Comparison of ENCODE assay signal across 8 cellular contexts in genomic region chr14:99320105-99320572, GRCh38. TPM values are rescaled to one million over a fixed set of nuclear protein-coding genes. Genes with fewer than 3 reads are reported as not detected.
DNase-seq lines count a peak whose midpoint lies in the region; ATAC-seq and TF ChIP-seq lines count a peak whose summit lies in the region.

No MANE protein-coding gene starts in this region.

- intact Hi-C loops in esophagus muscularis mucosa (cut with DNase I), result no loop called here

- H3K4me3 ChIP-seq in AG09309 (ENCODE audit: control insufficient read depth, low read depth, low read length) (no peak overlapping the region), esophagus muscularis mucosa (no peak overlapping the region), trophoblast cell (ENCODE audit: low read depth, low read length) (no peak overlapping the region)

- H3K27me3 ChIP-seq in esophagus muscularis mucosa (peaks cover 0 to 65% (median 0%) of the 10 kb centered on the region in 4 donors), trophoblast cell (ENCODE audit: insufficient read depth, low read length) (no peaks in the 10 kb centered on the region)

- no peaks in the 10 kb centered on the region for H3K79me1 ChIP-seq in trophoblast cell (ENCODE audit: low read length)

- H3K23ac ChIP-seq in trophoblast cell (ENCODE audit: low read length), result no peak overlapping the region

- no peak overlapping the region for H3K9ac ChIP-seq in trophoblast cell (ENCODE audit: low read length)

- H3K4me1 Mint-ChIP-seq in activated CD8-positive, alpha-beta memory T cell treated with anti-CD3 and anti-CD28 coated beads, Interleukin-2, amount 10 ng/mL, durations not matched to agents 7 days and 5 days, result peaks cover 20% of the 10 kb centered on the region

- no peak for TF ChIP-seq POLR2A in esophagus muscularis mucosa (IDR thresholded peaks at IDR 0.05; ENCODE audit: low read depth)

- H4K12ac ChIP-seq in trophoblast cell (ENCODE audit: low read depth, low read length), result no peak overlapping the region

- no peak overlapping the region for H4K8ac ChIP-seq in trophoblast cell (ENCODE audit: low read depth, low read length)

- no peak overlapping the region for H2BK12ac ChIP-seq in trophoblast cell (ENCODE audit: low read length)

- ATAC-seq in GM18868 (IDR thresholded peaks at IDR 0.05; ENCODE audit: unreplicated experiment), result peak; percentile 88
- ATAC-seq in HG03378 (IDR thresholded peaks at IDR 0.05; ENCODE audit: unreplicated experiment), result peak; percentile 72
- ATAC-seq in activated CD8-positive, alpha-beta memory T cell treated with anti-CD3 and anti-CD28 coated beads, Interleukin-2, amount 10 ng/mL, durations not matched to agents 7 days and 5 days, result peak; percentile 86

- H3K4me1 ChIP-seq in esophagus muscularis mucosa, result peaks cover 0 to 7% (median 0%) of the 10 kb centered on the region in 4 donors
- H3K4me1 ChIP-seq in trophoblast cell (ENCODE audit: control insufficient read depth in 1 of 2, insufficient read depth in 2 of 2, low read length in 2 of 2), result peaks cover 6 to 9% of the 10 kb centered on the region in 2 experiments

- no peak overlapping the region for H3K18ac ChIP-seq in trophoblast cell (ENCODE audit: low read length)

- no peaks in the 10 kb centered on the region for H3K9me3 Mint-ChIP-seq in activated CD8-positive, alpha-beta memory T cell treated with anti-CD3 and anti-CD28 coated beads, Interleukin-2, amount 10 ng/mL, durations not matched to agents 7 days and 5 days (ENCODE audit: low read depth)

- TF ChIP-seq CTCF in AG09309 (IDR thresholded peaks at IDR 0.05; ENCODE audit: control insufficient read depth, insufficient read depth, low read depth, low read length, missing control alignments) (peak; percentile 82), esophagus muscularis mucosa (IDR thresholded peaks at IDR 0.05) (peak; percentile 23 to 56 (median 38))

- H3K4me3 Mint-ChIP-seq in activated CD8-positive, alpha-beta memory T cell treated with anti-CD3 and anti-CD28 coated beads, Interleukin-2, amount 10 ng/mL, durations not matched to agents 7 days and 5 days, result no peak overlapping the region

- H3K4me2 ChIP-seq in trophoblast cell (ENCODE audit: low read length), result no peak overlapping the region

- H3K4ac ChIP-seq in trophoblast cell (ENCODE audit: low read depth, low read length), result no peak overlapping the region

- 24% methylated on average over 12 of the region's 23 CpGs for WGBS in esophagus muscularis mucosa
- WGBS in trophoblast cell (ENCODE audit: extremely low coverage, insufficient coverage, insufficient read length), result no CpG with 5 or more reads among the region's 23 CpGs

- no peak overlapping the region for H3K14ac ChIP-seq in trophoblast cell (ENCODE audit: low read length)

- CTCF ChIA-PET in activated CD8-positive, alpha-beta memory T cell treated with anti-CD3 and anti-CD28 coated beads, Interleukin-2, amount 10 ng/mL, durations not matched to agents 7 days and 5 days (lab: Charles Lee), result interaction anchor here (0.5 to 3.5 kb wide), 29 partner anchors 9 to 612 kb away, joined by 3 to 56 read pairs (median 4); no protein-coding TSS in a partner anchor

- no peak overlapping the region for H3K27ac ChIP-seq in esophagus muscularis mucosa (replicated peaks in 1 of 4)
- no peak overlapping the region for H3K27ac ChIP-seq in trophoblast cell (ENCODE audit: low read depth, low read length)

- H2BK5ac ChIP-seq in trophoblast cell (ENCODE audit: low read depth, low read length, poor library complexity), result no peak overlapping the region

- H3K36me3 Mint-ChIP-seq in activated CD8-positive, alpha-beta memory T cell treated with anti-CD3 and anti-CD28 coated beads, Interleukin-2, amount 10 ng/mL, durations not matched to agents 7 days and 5 days, result no peaks in the 10 kb centered on the region

- DNase-seq in AG09309 (ENCODE audit: low read depth), result no peak
- DNase-seq in NCI-H748 treated with DMSO at 0.1 percent for 48 hours (lab: John Stamatoyannopoulos, UW), result peak; percentile 56
- peak; percentile 85 for DNase-seq in activated CD8-positive, alpha-beta memory T cell treated with anti-CD3 and anti-CD28 coated beads, Interleukin-2, amount 10 ng/mL, durations not matched to agents 7 days and 5 days
- DNase-seq in esophagus muscularis mucosa (ENCODE audit: extremely low spot score), result peak; percentile 84
- peak; percentile 30 to 70 for DNase-seq in trophoblast cell
- DNase-seq in cerebellum (ENCODE audit: low spot score), result no peak

- H3K9me3 ChIP-seq in esophagus muscularis mucosa (no peaks in the 10 kb centered on the region), trophoblast cell (ENCODE audit: insufficient read depth, low read depth, low read length) (peaks cover 4% of the 10 kb centered on the region)

- H3K27ac Mint-ChIP-seq in activated CD8-positive, alpha-beta memory T cell treated with anti-CD3 and anti-CD28 coated beads, Interleukin-2, amount 10 ng/mL, durations not matched to agents 7 days and 5 days, result no peak overlapping the region

- H3K27me3 Mint-ChIP-seq in activated CD8-positive, alpha-beta memory T cell treated with anti-CD3 and anti-CD28 coated beads, Interleukin-2, amount 10 ng/mL, durations not matched to agents 7 days and 5 days, result peaks cover 3% of the 10 kb centered on the region

- H2AFZ ChIP-seq in trophoblast cell (ENCODE audit: insufficient read depth, low read length, poor library complexity), result no peak overlapping the region

- H3K36me3 ChIP-seq in esophagus muscularis mucosa (no peaks in the 10 kb centered on the region), trophoblast cell (ENCODE audit: control insufficient read depth in 1 of 2, insufficient read depth in 2 of 2, low read length in 2 of 2) (no peaks in the 10 kb centered on the region)

- no peak overlapping the region for H2BK120ac ChIP-seq in trophoblast cell (ENCODE audit: insufficient read depth, low read length, poor library complexity)

- TF ChIP-seq EP300 in esophagus muscularis mucosa (IDR thresholded peaks at IDR 0.05), result no peak

- H4K91ac ChIP-seq in trophoblast cell (ENCODE audit: low read depth, low read length), result no peak overlapping the region

- H2AK5ac ChIP-seq in trophoblast cell (ENCODE audit: low read length), result no peak overlapping the region

- no peaks in the 10 kb centered on the region for H3K79me2 ChIP-seq in trophoblast cell (ENCODE audit: control insufficient read depth, insufficient read depth, low read length, poor library complexity)

RNA-seq across cellular contexts. Expression of gene BCL11B, which starts 48.1 kb away (rescaled TPM):
- total RNA-seq in activated CD8-positive, alpha-beta memory T cell treated with anti-CD3 and anti-CD28 coated beads, Interleukin-2, amount 10 ng/mL, durations not matched to agents 7 days and 5 days, result 10 to 100 TPM; 53.0 to 66.2 TPM
- total RNA-seq in esophagus muscularis mucosa (under 1 TPM; 0.34 to 0.65 (median 0.46) TPM), cerebellum (5.1 TPM)
- polyA plus RNA-seq in trophoblast cell (2013), result 1.0 and 1.1 TPM in 2 replicates

Comparison
In these comparisons a context has a peak if more than half of its experiments do, and no peak if none do; other contexts are left out.
1. DNase-seq: peak in NCI-H748 treated with DMSO at 0.1 percent for 48 hours (single experiment), activated CD8-positive, alpha-beta memory T cell treated with anti-CD3 and anti-CD28 coated beads, Interleukin-2, amount 10 ng/mL, durations not matched to agents 7 days and 5 days (single experiment), esophagus muscularis mucosa (single experiment) and trophoblast cell (2 of 2); none in AG09309 (single experiment) and cerebellum (single experiment).
2. Peak in every context shown above with its lines, with median percentiles within 50 percentile points of each other: ATAC-seq.